20 cellular contexts compared by ENCODE assay signal in the genomic region with DNA sequence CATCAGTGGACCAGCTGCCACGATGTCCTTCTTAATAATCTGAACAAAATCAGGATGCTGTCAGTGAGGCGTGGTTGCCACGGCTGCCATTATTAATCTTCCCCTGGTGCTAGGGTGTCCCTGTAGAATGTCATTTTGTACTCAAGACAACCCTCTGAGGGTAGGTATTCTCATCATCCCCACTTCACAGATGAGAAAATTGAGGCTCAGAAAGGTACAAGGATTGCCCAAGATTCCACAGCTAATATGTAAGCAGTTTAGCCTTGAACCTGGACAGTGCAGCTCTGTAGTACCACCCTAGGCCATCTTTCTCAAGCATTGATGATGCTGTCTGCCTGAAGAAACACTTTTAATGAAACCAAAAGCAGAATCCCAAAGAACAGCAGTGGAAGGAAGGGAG.
"Had no signal": no experiment of that assay in that cellular context is flagged by ENCODE, and none has a peak within 500 bp of the region (broad histone marks: within the 10 kb centered on the region; RNA-seq: fewer than 3 reads in every experiment).

No MANE protein-coding gene starts in this region.

- H3K27ac ChIP-seq: thyroid gland had no signal

- H3K9me3 Mint-ChIP-seq: activated naive CD8-positive, alpha-beta T cell treated with anti-CD3 and anti-CD28 coated beads for 36 hours; brain; central memory CD8-positive, alpha-beta T cell; naive B cell; stimulated activated memory B cell treated with anti-CD40 and anti-IgM and Interleukin-4, amounts not matched to agents 10 μg/mL and 1 μg/mL and 100 μg/mL, for 72 hours had no signal

- ATAC-seq: gastroesophageal sphincter; heart left ventricle; mucosa of descending colon; stimulated activated memory B cell treated with anti-CD40 and anti-IgM and Interleukin-4, amounts not matched to agents 10 μg/mL and 1 μg/mL and 100 μg/mL, for 72 hours had no signal

- H3K27me3 Mint-ChIP-seq: activated naive CD8-positive, alpha-beta T cell treated with anti-CD3 and anti-CD28 coated beads for 36 hours; brain; central memory CD8-positive, alpha-beta T cell; naive B cell; stimulated activated memory B cell treated with anti-CD40 and anti-IgM and Interleukin-4, amounts not matched to agents 10 μg/mL and 1 μg/mL and 100 μg/mL, for 72 hours had no signal

- H3K27ac Mint-ChIP-seq: activated naive CD8-positive, alpha-beta T cell treated with anti-CD3 and anti-CD28 coated beads for 36 hours; stimulated activated memory B cell treated with anti-CD40 and anti-IgM and Interleukin-4, amounts not matched to agents 10 μg/mL and 1 μg/mL and 100 μg/mL, for 72 hours had no signal

- H3K4me3 Mint-ChIP-seq: activated naive CD8-positive, alpha-beta T cell treated with anti-CD3 and anti-CD28 coated beads for 36 hours; brain; central memory CD8-positive, alpha-beta T cell; naive B cell; stimulated activated memory B cell treated with anti-CD40 and anti-IgM and Interleukin-4, amounts not matched to agents 10 μg/mL and 1 μg/mL and 100 μg/mL, for 72 hours had no signal

- H3K4me3 ChIP-seq: coronary artery, gastroesophageal sphincter, heart left ventricle, mucosa of descending colon, ovary, spleen, thyroid gland had no signal

- H3K36me3 ChIP-seq: ovary had no signal

- H3K9me3 ChIP-seq: gastroesophageal sphincter, heart left ventricle, mucosa of descending colon, ovary, spleen, thyroid gland had no signal

- DNase-seq: activated CD4-positive, alpha-beta T cell treated with anti-CD3 and anti-CD28 coated beads, Interleukin-2, amount 50 U/mL, for 1 hour; activated CD8-positive, alpha-beta memory T cell treated with anti-CD3 and anti-CD28 coated beads for 24 hours; activated CD8-positive, alpha-beta memory T cell treated with anti-CD3 and anti-CD28 coated beads, Interleukin-2, amount 50 U/mL, for 48 hours; activated naive CD4-positive, alpha-beta T cell; activated naive CD8-positive, alpha-beta T cell treated with anti-CD3 and anti-CD28 coated beads for 36 hours; heart left ventricle; mesenchymal stem cell; mucosa of descending colon; naive B cell; ovary; spleen; stimulated activated CD4-positive, alpha-beta T cell treated with anti-CD3 and anti-CD28 coated beads, Interleukin-4, amount 100 ng/mL, for 4 hours; T-helper 1 cell; T1000; thyroid gland had no signal

- H3K27me3 ChIP-seq: gastroesophageal sphincter, heart left ventricle, ovary, spleen, thyroid gland had no signal
